30 cellular contexts compared by ENCODE assay signal in the genomic region with DNA sequence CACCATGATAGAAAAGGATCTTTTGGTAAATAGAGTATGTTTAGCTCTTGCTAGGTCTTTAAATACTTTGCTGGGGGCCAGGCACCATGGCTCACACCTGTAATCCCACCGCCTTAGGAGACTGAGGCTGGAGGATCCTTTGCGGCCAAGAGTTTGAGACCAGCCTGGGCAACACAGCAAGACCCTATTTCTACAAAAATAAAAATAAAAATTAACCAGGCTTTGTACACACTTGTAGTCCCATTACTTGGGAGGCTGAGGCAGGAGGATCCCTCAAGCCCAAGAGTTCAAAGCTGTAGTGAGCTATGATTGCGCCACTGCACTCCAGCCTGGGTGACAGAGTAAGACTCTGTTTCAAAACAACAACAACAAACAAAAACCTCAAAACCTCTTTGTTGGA. TPM values are rescaled to one million over a fixed set of nuclear protein-coding genes. Genes with fewer than 3 reads are reported as not detected.
DNase-seq lines count a peak whose midpoint lies in the region; FAIRE-seq and TF ChIP-seq lines count a peak whose summit lies in the region.
"Had no signal": no experiment of that assay in that cellular context is flagged by ENCODE, and none has a peak within 500 bp of the region (broad histone marks: within the 10 kb centered on the region; RNA-seq: fewer than 3 reads in every experiment).

No MANE protein-coding gene starts in this region.

- TF ChIP-seq CTCF in HEK293 (tag by site-specific recombination; IDR thresholded peaks at IDR 0.05): no peak
- TF ChIP-seq CTCF in adrenal gland (IDR thresholded peaks at IDR 0.05): no peak
- TF ChIP-seq CTCF in stomach (IDR thresholded peaks at IDR 0.05): no peak

- no peaks in the 10 kb centered on the region; the same call in 1 of the 2 replicates for H3K9me3 ChIP-seq in HEK293 (ENCODE audit: control insufficient read depth, insufficient read depth, low read depth, low read length)
- H3K9me3 ChIP-seq in adrenal gland (replicated peaks in 1 of 3): no peaks in the 10 kb centered on the region
- no peaks in the 10 kb centered on the region for H3K9me3 ChIP-seq in stomach

- peak; percentile 19 for DNase-seq in activated effector memory CD4-positive, alpha-beta T cell treated with anti-CD3 and anti-CD28 coated beads, Interleukin-2, amount 50 U/mL, for 16 hours
- DNase-seq in activated effector memory CD4-positive, alpha-beta T cell treated with Interleukin-2 at 50 U/mL for 16 hours: no peak
- DNase-seq in adrenal gland: peak in 4 of 7 donors; percentile 5 to 24 (median 7)
- no peak for DNase-seq in stomach
- DNase-seq in H54 (ENCODE audit: insufficient read length, low spot score): no peak
- no peak for DNase-seq in stimulated activated CD4-positive, alpha-beta T cell treated with anti-CD3 and anti-CD28 coated beads, Interleukin-4, amount 100 ng/mL, for 4 hours
- DNase-seq in NCI-H2171 treated with DMSO at 0.1 percent for 48 hours (lab: John Stamatoyannopoulos, UW): no peak
- DNase-seq: CD4-positive, alpha-beta T cell; GM23248; H9; Kasumi-1; MV-4-11; NCI-H1105 treated with DMSO at 0.1 percent for 48 hours; NCI-H146; NCI-H1930; NCI-H226; NCI-H510A; NCI-H69; SIG-M5 had no signal

- TF ChIP-seq POLR2A in adrenal gland (IDR thresholded peaks at IDR 0.05) (no peak), stomach (IDR thresholded peaks at IDR 0.05) (no peak), H54 (IDR thresholded peaks at IDR 0.05; ENCODE audit: low read depth, low read length) (no peak)

- no peak for TF ChIP-seq EP300 in stomach (IDR thresholded peaks at IDR 0.05)

- FAIRE-seq in H54 (lab: Jason Lieb, UNC): no peak
- FAIRE-seq: D721Med, GM18507, RCC 7860 had no signal

- intact Hi-C loops in adrenal gland (cut with DNase I) (no loop called here), stomach (cut with DNase I; ENCODE audit: low total_unique reads) (no loop called here)

- H3K36me3 ChIP-seq in HEK293 (ENCODE audit: control insufficient read depth in 2 of 2, insufficient read depth in 1 of 2, low read length in 2 of 2) (no peaks in the 10 kb centered on the region), adrenal gland (replicated peaks in 1 of 2) (no peaks in the 10 kb centered on the region), stomach (no peaks in the 10 kb centered on the region)
- H3K36me3 ChIP-seq: BLaER1 had no signal

- CTCF ChIA-PET in HEK293 (lab: Yijun Ruan, JAX): interaction anchor here (0.5 to 5.2 kb wide), 35 partner anchors 8 to 1932 kb away, joined by 3 to 41 read pairs (median 4); no protein-coding TSS in a partner anchor

- H3K27me3 ChIP-seq in adrenal gland: no peaks in the 10 kb centered on the region
- H3K27me3 ChIP-seq in stomach: no peaks in the 10 kb centered on the region
- H3K27me3 ChIP-seq: BLaER1 had no signal

- WGBS in adrenal gland, 4 donors: 98 to 100% (median 99%) methylated on average over 3 of the region's 3 CpGs
- WGBS in stomach, 5 donors: 97 to 100% (median 98%) methylated on average over 3 of the region's 3 CpGs

- H3K27ac ChIP-seq in HEK293 (ENCODE audit: extremely low read depth, low read depth, low read length) (no peak overlapping the region), adrenal gland (no peak overlapping the region), stomach (peak overlapping the region in 4 of 5 donors; percentile 54 to 85 (median 83))
- H3K27ac ChIP-seq: BLaER1, GM23248, SK-N-MC had no signal

- H3K4me1 ChIP-seq in HEK293 (ENCODE audit: control insufficient read depth, insufficient read depth, low read length) (no peaks in the 10 kb centered on the region), adrenal gland (replicated peaks in 1 of 2) (peaks cover 0 to 8% of the 10 kb centered on the region in 2 donors), stomach (peaks cover 0 to 23% (median 11%) of the 10 kb centered on the region in 4 donors)

- POLR2A ChIA-PET in HEK293 (lab: Yijun Ruan, JAX): no interaction called here

- no peak overlapping the region for H3K4me3 ChIP-seq in HEK293 (ENCODE audit: low read depth, low read length)
- H3K4me3 ChIP-seq in adrenal gland: no peak overlapping the region
- no peak overlapping the region for H3K4me3 ChIP-seq in stomach
- H3K4me3 ChIP-seq: BLaER1, GM23248 had no signal

TF ChIP-seq in HEK293, 187 proteins besides CTCF, POLR2A, EP300 and RAD21:
- TF ChIP-seq ZNF121 (tag by site-specific recombination; IDR thresholded peaks at IDR 0.05) (peak; percentile 51; the same call in 1 of the 2 replicates), ZNF473 (tag by site-specific recombination; IDR thresholded peaks at IDR 0.05) (no peak)

RNA-seq across cellular contexts. Expression of a gene that starts 1.1 kb away (rescaled TPM):
- total RNA-seq in adrenal gland (under 1 TPM in 1 of 8 donors, not detected in 7; 0.32 TPM), stomach (100 to 1,000 TPM in 2 of 5 donors, 10 to 100 TPM in 2, not detected in 1; 34.4 to 126 (median 77.2) TPM)
- polyA plus RNA-seq in adrenal gland (under 1 TPM in 2 of 3 donors, not detected in 1; 0.47 to 0.80 TPM), stomach (100 to 1,000 TPM; 235 to 294 (median 240) TPM)
- total RNA-seq: A172; CD4-positive, alpha-beta T cell; Daoy; G401; GM23248; H9; MCF 10A had no signal
- polyA plus RNA-seq: IgD-negative memory B cell had no signal

RNA-seq across cellular contexts. Expression of a gene that starts 12.6 kb away (rescaled TPM):
- total RNA-seq in adrenal gland (10 to 100 TPM in 3 of 8 donors, 1 to 10 TPM in 4, not detected in 1; 3.8 to 24.4 (median 7.0) TPM), stomach (10 to 100 TPM in 2 of 5 donors, 1 to 10 TPM in 2, not detected in 1; 1.2 to 29.5 (median 11.1) TPM)
- polyA plus RNA-seq in adrenal gland (10 to 100 TPM in 1 of 3 donors, 1 to 10 TPM in 2; 2.3 to 14.6 (median 4.6) TPM), stomach (10 to 100 TPM in 2 of 3 donors, 1 to 10 TPM in 1; 8.4 to 20.9 (median 16.2) TPM)
- total RNA-seq: G401 had no signal

Comparison
In these comparisons a context has a peak if more than half of its experiments do, and no peak if none do; other contexts are left out.
1. DNase-seq: peak in activated effector memory CD4-positive, alpha-beta T cell treated with anti-CD3 and anti-CD28 coated beads, Interleukin-2, amount 50 U/mL, for 16 hours (single experiment) and adrenal gland (4 of 7); none in activated effector memory CD4-positive, alpha-beta T cell treated with Interleukin-2 at 50 U/mL for 16 hours (single experiment), stomach (single experiment), H54 (single experiment), stimulated activated CD4-positive, alpha-beta T cell treated with anti-CD3 and anti-CD28 coated beads, Interleukin-4, amount 100 ng/mL, for 4 hours (0 of 2) and NCI-H2171 treated with DMSO at 0.1 percent for 48 hours (single experiment).
2. H3K27ac ChIP-seq: peak in stomach (4 of 5); none in HEK293 (single experiment) and adrenal gland (0 of 5).